21 cellular contexts compared by ENCODE assay signal in genomic region chr4:84401669-84402068, GRCh38.
DNase-seq lines count a peak whose midpoint lies in the region; ATAC-seq and TF ChIP-seq lines count a peak whose summit lies in the region.
"Had no signal": no experiment of that assay in that cellular context is flagged by ENCODE, and none has a peak within 500 bp of the region (broad histone marks: within the 10 kb centered on the region; RNA-seq: fewer than 3 reads in every experiment).

No MANE protein-coding gene starts in this region.

- no peak for TF ChIP-seq CTCF in WTC11 (IDR thresholded peaks at IDR 0.05)
- TF ChIP-seq CTCF in thyroid gland (IDR thresholded peaks at IDR 0.05) = peak in 1 of 6 experiments; percentile 12

- peak; percentile 6 for DNase-seq in NCI-H82 (lab: John Stamatoyannopoulos, UW)
- DNase-seq in NCI-H82 treated with DMSO at 0.1 percent for 48 hours (lab: John Stamatoyannopoulos, UW; ENCODE audit: unreplicated experiment) = no peak
- DNase-seq in NCI-H1694 treated with DMSO at 0.1 percent for 48 hours (lab: John Stamatoyannopoulos, UW) = peak; percentile 29
- no peak for DNase-seq in WTC11 (ENCODE audit: low spot score)
- peak; percentile 50 to 59 for DNase-seq in thyroid gland
- DNase-seq in activated T-cell treated with anti-CD3 and anti-CD28 coated beads for 4 hours = no peak
- DNase-seq: ACHN; activated CD4-positive, alpha-beta T cell treated with anti-CD3 and anti-CD28 coated beads, Interleukin-2, amount 10 ng/mL, durations not matched to agents 7 days and 5 days; activated CD8-positive, alpha-beta memory T cell treated with anti-CD3 and anti-CD28 coated beads, Interleukin-2, amount 50 U/mL, for 48 hours; CD4-positive, CD25-positive, alpha-beta regulatory T cell; esophagus squamous epithelium; HCEC 1CT; lower lobe of right lung; NCI-H146; NK-92 treated with Interleukin-12 subunit alpha and Interleukin-12 subunit beta, amount 100 ng/mL, for 24 hours; stimulated activated naive CD8-positive, alpha-beta T cell treated with anti-CD3 and anti-CD28 coated beads, Interleukin-15, amount 100 ng/mL, for 72 hours; upper lobe of right lung had no signal

- no peak for TF ChIP-seq POLR2A in thyroid gland (IDR thresholded peaks at IDR 0.05)

- no peaks in the 10 kb centered on the region for H3K36me3 Mint-ChIP-seq in WTC11
- H3K36me3 Mint-ChIP-seq: CD4-positive, CD25-positive, alpha-beta regulatory T cell had no signal

- H3K9me3 ChIP-seq in thyroid gland = no peaks in the 10 kb centered on the region
- H3K9me3 ChIP-seq: esophagus squamous epithelium, lower lobe of right lung, upper lobe of right lung had no signal

- POLR2A ChIA-PET in WTC11 (lab: Charles Lee) = no interaction called here

- H3K27ac ChIP-seq in thyroid gland = peak overlapping the region in 2 of 3 donors; percentile 4 to 68
- H3K27ac ChIP-seq: esophagus squamous epithelium, KMS-11, lower lobe of right lung, RWPE1, upper lobe of right lung had no signal

- H3K9me3 Mint-ChIP-seq in WTC11 = no peaks in the 10 kb centered on the region
- H3K9me3 Mint-ChIP-seq: activated CD4-positive, alpha-beta T cell treated with anti-CD3 and anti-CD28 coated beads, Interleukin-2, amount 10 ng/mL, durations not matched to agents 7 days and 5 days; stimulated activated naive CD8-positive, alpha-beta T cell treated with anti-CD3 and anti-CD28 coated beads, Interleukin-15, amount 100 ng/mL, for 72 hours had no signal

- H3K4me3 ChIP-seq in thyroid gland (replicated peaks in 1 of 3) = no peak overlapping the region
- H3K4me3 ChIP-seq: esophagus squamous epithelium, lower lobe of right lung, upper lobe of right lung had no signal

- peaks cover 28 to 30% of the 10 kb centered on the region in 2 donors for H3K4me1 ChIP-seq in thyroid gland
- H3K4me1 ChIP-seq: esophagus squamous epithelium, lower lobe of right lung, upper lobe of right lung had no signal

- no peak overlapping the region for H3K27ac Mint-ChIP-seq in WTC11
- H3K27ac Mint-ChIP-seq: activated CD4-positive, alpha-beta T cell treated with anti-CD3 and anti-CD28 coated beads, Interleukin-2, amount 10 ng/mL, durations not matched to agents 7 days and 5 days; CD4-positive, CD25-positive, alpha-beta regulatory T cell; stimulated activated naive CD8-positive, alpha-beta T cell treated with anti-CD3 and anti-CD28 coated beads, Interleukin-15, amount 100 ng/mL, for 72 hours had no signal

- no peaks in the 10 kb centered on the region for H3K36me3 ChIP-seq in thyroid gland
- H3K36me3 ChIP-seq: esophagus squamous epithelium, lower lobe of right lung, upper lobe of right lung had no signal

- H3K27me3 ChIP-seq in thyroid gland = no peaks in the 10 kb centered on the region
- H3K27me3 ChIP-seq: esophagus squamous epithelium, upper lobe of right lung had no signal

- ATAC-seq in WTC11 (peak; percentile 56), HG02759 (IDR thresholded peaks at IDR 0.05; ENCODE audit: unreplicated experiment) (no peak), GM18867 (IDR thresholded peaks at IDR 0.05; ENCODE audit: unreplicated experiment) (no peak)
- ATAC-seq: lower lobe of right lung; stimulated activated naive CD8-positive, alpha-beta T cell treated with anti-CD3 and anti-CD28 coated beads, Interleukin-15, amount 100 ng/mL, for 72 hours; upper lobe of right lung had no signal

- H3K4me1 Mint-ChIP-seq in WTC11 = no peaks in the 10 kb centered on the region
- H3K4me1 Mint-ChIP-seq: activated CD4-positive, alpha-beta T cell treated with anti-CD3 and anti-CD28 coated beads, Interleukin-2, amount 10 ng/mL, durations not matched to agents 7 days and 5 days; CD4-positive, CD25-positive, alpha-beta regulatory T cell; stimulated activated naive CD8-positive, alpha-beta T cell treated with anti-CD3 and anti-CD28 coated beads, Interleukin-15, amount 100 ng/mL, for 72 hours had no signal

- H3K4me3 Mint-ChIP-seq in WTC11 = no peak overlapping the region
- H3K4me3 Mint-ChIP-seq: activated CD4-positive, alpha-beta T cell treated with anti-CD3 and anti-CD28 coated beads, Interleukin-2, amount 10 ng/mL, durations not matched to agents 7 days and 5 days; CD4-positive, CD25-positive, alpha-beta regulatory T cell; stimulated activated naive CD8-positive, alpha-beta T cell treated with anti-CD3 and anti-CD28 coated beads, Interleukin-15, amount 100 ng/mL, for 72 hours had no signal

- intact Hi-C loops in thyroid gland (cut with DNase I) = no loop called here

- H3K27me3 Mint-ChIP-seq in WTC11 (ENCODE audit: low read depth) = no peaks in the 10 kb centered on the region
- H3K27me3 Mint-ChIP-seq: activated CD4-positive, alpha-beta T cell treated with anti-CD3 and anti-CD28 coated beads, Interleukin-2, amount 10 ng/mL, durations not matched to agents 7 days and 5 days; CD4-positive, CD25-positive, alpha-beta regulatory T cell had no signal

- CTCF ChIA-PET in WTC11 (lab: Charles Lee) = interaction anchor here (0.6 to 1.4 kb wide), 3 partner anchors 82 to 235 kb away, joined by 3 to 4 read pairs (median 3); no protein-coding TSS in a partner anchor

- 10 to 16% methylated on average over 2 of the region's 2 CpGs for WGBS in thyroid gland, 2 donors

TF ChIP-seq in WTC11, 78 proteins besides CTCF, POLR2A, EP300 and RAD21:
- TF ChIP-seq ARID4B (CRISPR knock-in tag; IDR thresholded peaks at IDR 0.05; ENCODE audit: borderline replicate concordance) = no peak
- no peak for TF ChIP-seq NFE2L1 (CRISPR knock-in tag; IDR thresholded peaks at IDR 0.05)
- no peak for TF ChIP-seq SP1 (CRISPR knock-in tag; conservative IDR thresholded peaks at IDR 0.05)
- no peak for TF ChIP-seq RELA (CRISPR knock-in tag; IDR thresholded peaks at IDR 0.05; ENCODE audit: borderline replicate concordance)
- no peak for TF ChIP-seq NR2C2 (CRISPR knock-in tag; IDR thresholded peaks at IDR 0.05)
- no peak for TF ChIP-seq NFATC4 (CRISPR knock-in tag; IDR thresholded peaks at IDR 0.05)
- no peak for TF ChIP-seq JUN (CRISPR knock-in tag; IDR thresholded peaks at IDR 0.05)
- TF ChIP-seq ZNF512 (CRISPR knock-in tag; IDR thresholded peaks at IDR 0.05; ENCODE audit: borderline replicate concordance) = no peak

Comparison
In these comparisons a context has a peak if more than half of its experiments do, and no peak if none do; other contexts are left out.
1. DNase-seq: peak in NCI-H82 (single experiment), NCI-H1694 treated with DMSO at 0.1 percent for 48 hours (single experiment) and thyroid gland (2 of 2); none in NCI-H82 treated with DMSO at 0.1 percent for 48 hours (single experiment), WTC11 (single experiment) and activated T-cell treated with anti-CD3 and anti-CD28 coated beads for 4 hours (single experiment).